Comparison of ENCODE assay signal across 10 cellular contexts in the genomic region with DNA sequence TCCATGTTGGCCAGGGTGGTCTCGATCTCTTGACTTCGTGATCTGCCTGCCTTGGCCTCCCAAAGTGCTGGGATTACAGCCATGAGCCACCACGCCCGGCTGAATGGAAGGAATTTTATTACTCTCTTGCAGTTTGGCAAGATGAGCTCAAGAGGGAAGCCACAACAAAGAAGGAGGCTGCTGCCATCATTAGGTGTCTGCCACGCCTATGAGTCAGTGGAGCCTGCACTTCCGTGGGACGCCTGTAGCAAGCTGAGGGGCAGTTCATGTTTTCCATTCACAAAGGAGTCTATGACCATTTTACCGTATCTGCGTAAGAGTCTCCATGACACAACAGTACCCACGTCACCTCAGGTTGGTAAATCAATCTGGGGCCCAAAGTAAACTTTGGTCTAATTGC. TPM values are rescaled to one million over a fixed set of nuclear protein-coding genes. Genes with fewer than 3 reads are reported as not detected.
DNase-seq lines count a peak whose midpoint lies in the region; ATAC-seq, FAIRE-seq and TF ChIP-seq lines count a peak whose summit lies in the region.
"Had no signal": no experiment of that assay in that cellular context is flagged by ENCODE, and none has a peak within 500 bp of the region (broad histone marks: within the 10 kb centered on the region; RNA-seq: fewer than 3 reads in every experiment).

No MANE protein-coding gene starts in this region.

- no peaks in the 10 kb centered on the region for H3K27me3 Mint-ChIP-seq in activated CD4-positive, alpha-beta T cell treated with anti-CD3 and anti-CD28 coated beads, Interleukin-2, amount 10 ng/mL, durations not matched to agents 7 days and 5 days

- H3K27ac Mint-ChIP-seq in activated CD4-positive, alpha-beta T cell treated with anti-CD3 and anti-CD28 coated beads, Interleukin-2, amount 10 ng/mL, durations not matched to agents 7 days and 5 days: peak overlapping the region; percentile 84

- peaks cover 13% of the 10 kb centered on the region for H3K9me3 Mint-ChIP-seq in activated CD4-positive, alpha-beta T cell treated with anti-CD3 and anti-CD28 coated beads, Interleukin-2, amount 10 ng/mL, durations not matched to agents 7 days and 5 days

- TF ChIP-seq CTCF in epithelial cell of proximal tubule (conservative IDR thresholded peaks at IDR 0.05; ENCODE audit: low read depth, low read length): peak; percentile 16

- no peak overlapping the region for H3K4me3 ChIP-seq in epithelial cell of proximal tubule (ENCODE audit: low read depth, low read length)

- FAIRE-seq in HTR-8/SVneo (lab: Jason Lieb, UNC): no peak
- FAIRE-seq: colon, small intestine had no signal

- peaks cover 10% of the 10 kb centered on the region for H3K36me3 Mint-ChIP-seq in activated CD4-positive, alpha-beta T cell treated with anti-CD3 and anti-CD28 coated beads, Interleukin-2, amount 10 ng/mL, durations not matched to agents 7 days and 5 days (ENCODE audit: low read depth)

- ATAC-seq in HG02981 (IDR thresholded peaks at IDR 0.05; ENCODE audit: unreplicated experiment) (no peak), GM19467 (IDR thresholded peaks at IDR 0.05; ENCODE audit: unreplicated experiment) (no peak)

- peak; percentile 48 for DNase-seq in HTR-8/SVneo (ENCODE audit: insufficient read length, low spot score)
- peak; percentile 76 for DNase-seq in activated CD4-positive, alpha-beta T cell treated with anti-CD3 and anti-CD28 coated beads, Interleukin-2, amount 10 ng/mL, durations not matched to agents 7 days and 5 days
- peak; percentile 61 for DNase-seq in epithelial cell of proximal tubule (ENCODE audit: low read depth)
- DNase-seq in stimulated activated CD8-positive, alpha-beta memory T cell treated with anti-CD3 and anti-CD28 coated beads, Interleukin-4, amount 100 ng/mL, for 4 hours (ENCODE audit: low read depth in 2 of 2, low spot score in 1 of 2): peak; percentile 69 to 71
- no peak for DNase-seq in occipital lobe (lab: John Stamatoyannopoulos, UW)
- no peak for DNase-seq in GOT3 (lab: John Stamatoyannopoulos, UW)
- DNase-seq: small intestine had no signal

- POLR2A ChIA-PET in activated CD4-positive, alpha-beta T cell treated with anti-CD3 and anti-CD28 coated beads, Interleukin-2, amount 10 ng/mL, durations not matched to agents 7 days and 5 days (lab: Charles Lee): no interaction called here

- CTCF ChIA-PET in activated CD4-positive, alpha-beta T cell treated with anti-CD3 and anti-CD28 coated beads, Interleukin-2, amount 10 ng/mL, durations not matched to agents 7 days and 5 days (lab: Charles Lee): interaction anchor here (0.5 to 2.7 kb wide), 15 partner anchors 10 to 129 kb away, joined by 3 to 24 read pairs (median 3); no protein-coding TSS in a partner anchor

- H3K4me3 Mint-ChIP-seq in activated CD4-positive, alpha-beta T cell treated with anti-CD3 and anti-CD28 coated beads, Interleukin-2, amount 10 ng/mL, durations not matched to agents 7 days and 5 days: no peak overlapping the region

- H3K4me1 Mint-ChIP-seq in activated CD4-positive, alpha-beta T cell treated with anti-CD3 and anti-CD28 coated beads, Interleukin-2, amount 10 ng/mL, durations not matched to agents 7 days and 5 days: peaks cover 52% of the 10 kb centered on the region

RNA-seq across cellular contexts. Expression of a gene that starts 51.2 kb away (rescaled TPM):
- total RNA-seq in activated CD4-positive, alpha-beta T cell treated with anti-CD3 and anti-CD28 coated beads, Interleukin-2, amount 10 ng/mL, durations not matched to agents 7 days and 5 days: not detected
- not detected in 2 replicates for total RNA-seq in epithelial cell of proximal tubule
- 0.31 TPM for total RNA-seq in occipital lobe

Comparison
In these comparisons a context has a peak if more than half of its experiments do, and no peak if none do; other contexts are left out.
1. DNase-seq: peak in HTR-8/SVneo (single experiment), activated CD4-positive, alpha-beta T cell treated with anti-CD3 and anti-CD28 coated beads, Interleukin-2, amount 10 ng/mL, durations not matched to agents 7 days and 5 days (single experiment), epithelial cell of proximal tubule (single experiment) and stimulated activated CD8-positive, alpha-beta memory T cell treated with anti-CD3 and anti-CD28 coated beads, Interleukin-4, amount 100 ng/mL, for 4 hours (2 of 2); none in occipital lobe (single experiment) and GOT3 (single experiment).